In genomic region chr2:222813177-222813843, GRCh38 we compare ENCODE assay signal across 10 cellular contexts. TPM values are rescaled to one million over a fixed set of nuclear protein-coding genes. Genes with fewer than 3 reads are reported as not detected.
DNase-seq lines count a peak whose midpoint lies in the region; ATAC-seq, FAIRE-seq and TF ChIP-seq lines count a peak whose summit lies in the region.
"Had no signal": no experiment of that assay in that cellular context is flagged by ENCODE, and none has a peak within 500 bp of the region (broad histone marks: within the 10 kb centered on the region; RNA-seq: fewer than 3 reads in every experiment).

No MANE protein-coding gene starts in this region.

- H3K27ac ChIP-seq in epithelial cell of prostate (no peak overlapping the region), testis (no peak overlapping the region), heart right ventricle (no peak overlapping the region)
- H3K27ac ChIP-seq: SK-N-MC had no signal

- H3K27me3 ChIP-seq in testis (no peaks in the 10 kb centered on the region), heart right ventricle (no peaks in the 10 kb centered on the region)

- H3K4me1 ChIP-seq in testis (no peaks in the 10 kb centered on the region), heart right ventricle (no peaks in the 10 kb centered on the region)

- H3K9me3 ChIP-seq in testis (no peaks in the 10 kb centered on the region), heart right ventricle (no peaks in the 10 kb centered on the region)

- WGBS in testis, 2 donors = 78 to 85% methylated on average over 6 of the region's 6 CpGs
- 60% methylated on average over 6 of the region's 6 CpGs for WGBS in heart right ventricle, 2 donors

- DNase-seq in GM18507 (ENCODE audit: extremely low spot score, insufficient read length, low read depth) (peak; percentile 28), epithelial cell of prostate (ENCODE audit: low read depth, low spot score) (peak; percentile 67), NCI-H187 treated with DMSO at 0.1 percent for 48 hours (lab: John Stamatoyannopoulos, UW) (no peak), testis (no peak), COLO668 (lab: John Stamatoyannopoulos, UW; ENCODE audit: unreplicated experiment) (no peak), heart right ventricle (no peak)
- DNase-seq: caudate nucleus had no signal

- no peak overlapping the region for H3K4me3 ChIP-seq in testis
- no peak overlapping the region for H3K4me3 ChIP-seq in heart right ventricle
- H3K4me3 ChIP-seq: SK-N-MC had no signal

- TF ChIP-seq CTCF in testis (IDR thresholded peaks at IDR 0.05) (no peak), heart right ventricle (IDR thresholded peaks at IDR 0.05) (no peak)

- peak; percentile 93 for ATAC-seq in GM21367 (IDR thresholded peaks at IDR 0.05; ENCODE audit: unreplicated experiment)
- peak; percentile 94 for ATAC-seq in HG03342 (IDR thresholded peaks at IDR 0.05; ENCODE audit: unreplicated experiment)
- ATAC-seq in heart right ventricle = no peak

- H3K36me3 ChIP-seq in testis (ENCODE audit: low read depth, missing control alignments) (no peaks in the 10 kb centered on the region), heart right ventricle (no peaks in the 10 kb centered on the region)

- TF ChIP-seq POLR2A in testis (IDR thresholded peaks at IDR 0.05) = no peak

- intact Hi-C loops in testis (cut with DNase I; ENCODE audit: low total_unique reads) (no loop called here), heart right ventricle (cut with DNase I) (no loop called here)

- FAIRE-seq in GM18507 (lab: Jason Lieb, UNC) = peak; percentile 76

RNA-seq across cellular contexts. Expression of gene ACSL3, which starts 47.5 kb away (rescaled TPM):
- total RNA-seq in testis (10 to 100 TPM; 87.4 to 96.6 TPM), heart right ventricle (10 to 100 TPM; 37.9 to 67.2 (median 54.8) TPM)
- polyA plus RNA-seq in testis (ENCODE audit: insufficient read depth, low read depth, low replicate concordance) (66.7 TPM), heart right ventricle (10 to 100 TPM; 12.7 to 20.3 TPM)

Comparison
In these comparisons a context has a peak if more than half of its experiments do, and no peak if none do; other contexts are left out.
1. DNase-seq: peak in GM18507 (single experiment) and epithelial cell of prostate (single experiment); none in NCI-H187 treated with DMSO at 0.1 percent for 48 hours (single experiment), testis (single experiment), COLO668 (single experiment) and heart right ventricle (0 of 2).
2. ATAC-seq: peak in GM21367 (single experiment) and HG03342 (single experiment); none in heart right ventricle (0 of 8).